ENCODE assay signal across 20 cellular contexts in genomic region chr2:100895934-100896685, GRCh38.
DNase-seq lines count a peak whose midpoint lies in the region; ATAC-seq, FAIRE-seq and TF ChIP-seq lines count a peak whose summit lies in the region.
"Had no signal": no experiment of that assay in that cellular context is flagged by ENCODE, and none has a peak within 500 bp of the region (broad histone marks: within the 10 kb centered on the region; RNA-seq: fewer than 3 reads in every experiment).

No MANE protein-coding gene starts in this region.

- H3K4me3 ChIP-seq in HepG2 (replicated peaks in 1 of 3; ENCODE audit: insufficient read depth in 1 of 3, low read depth in 2 of 3, low read length in 3 of 3) (no peak overlapping the region), right lobe of liver (no peak overlapping the region), endodermal cell (ENCODE audit: low read length) (no peak overlapping the region), tibial artery (no peak overlapping the region), testis (no peak overlapping the region)
- H3K4me3 ChIP-seq: esophagus muscularis mucosa, GM23248 had no signal

- no peak for TF ChIP-seq POLR2A in HepG2 (IDR thresholded peaks at IDR 0.05; ENCODE audit: insufficient read depth in 1 of 2, low read depth in 2 of 2, low read length in 2 of 2)
- TF ChIP-seq POLR2A in right lobe of liver (IDR thresholded peaks at IDR 0.05): no peak
- no peak for TF ChIP-seq POLR2A in testis (IDR thresholded peaks at IDR 0.05)

- H4K20me1 ChIP-seq in HepG2 (ENCODE audit: insufficient read depth, low read length): peaks cover 7% of the 10 kb centered on the region; the same call in 1 of the 2 replicates

- no peak for FAIRE-seq in HepG2 (lab: Jason Lieb, UNC)
- FAIRE-seq: small intestine had no signal

- H3K4me3 Mint-ChIP-seq in endodermal cell: no peak overlapping the region
- H3K4me3 Mint-ChIP-seq: activated CD8-positive, alpha-beta memory T cell treated with anti-CD3 and anti-CD28 coated beads, Interleukin-2, amount 10 ng/mL, durations not matched to agents 7 days and 5 days; activated T-helper 17 cell treated with anti-CD3 and anti-CD28 coated beads, Interleukin-2, amount 50 U/mL, for 72 hours; CD14-positive monocyte; natural killer cell had no signal

- H3K27ac ChIP-seq in HepG2 (ENCODE audit: extremely low read length, insufficient read depth, low read length) (peak overlapping the region; percentile 47), right lobe of liver (no peak overlapping the region), endodermal cell (ENCODE audit: low read depth, low read length) (no peak overlapping the region), tibial artery (no peak overlapping the region), testis (no peak overlapping the region)
- H3K27ac ChIP-seq: esophagus muscularis mucosa, GM23248 had no signal

- ATAC-seq in HepG2 (peak; percentile 24), right lobe of liver (no peak)
- ATAC-seq: activated CD8-positive, alpha-beta memory T cell treated with anti-CD3 and anti-CD28 coated beads, Interleukin-2, amount 10 ng/mL, durations not matched to agents 7 days and 5 days; activated T-helper 17 cell treated with anti-CD3 and anti-CD28 coated beads, Interleukin-2, amount 50 U/mL, for 72 hours; natural killer cell had no signal

- H3K27ac Mint-ChIP-seq in endodermal cell: no peak overlapping the region
- H3K27ac Mint-ChIP-seq: activated CD8-positive, alpha-beta memory T cell treated with anti-CD3 and anti-CD28 coated beads, Interleukin-2, amount 10 ng/mL, durations not matched to agents 7 days and 5 days; activated T-helper 17 cell treated with anti-CD3 and anti-CD28 coated beads, Interleukin-2, amount 50 U/mL, for 72 hours; CD14-positive monocyte; natural killer cell had no signal

- DNase-seq in HepG2 (ENCODE audit: low spot score): no peak
- no peak for DNase-seq in right lobe of liver
- peak; percentile 49 for DNase-seq in endodermal cell
- DNase-seq in medulla oblongata (ENCODE audit: extremely low spot score): peak; percentile 37
- DNase-seq in tibial artery: no peak
- no peak for DNase-seq in GM19238 (ENCODE audit: insufficient read length, low spot score)
- no peak for DNase-seq in iPS-NIHi11 (ENCODE audit: low spot score)
- DNase-seq in testis: no peak
- DNase-seq: activated CD8-positive, alpha-beta memory T cell treated with anti-CD3 and anti-CD28 coated beads, Interleukin-2, amount 10 ng/mL, durations not matched to agents 7 days and 5 days; GM23248; mammary epithelial cell; natural killer cell; NCI-H1930; NCI-H524 treated with DMSO at 0.1 percent for 48 hours; stimulated activated CD4-positive, alpha-beta T cell treated with anti-CD3 and anti-CD28 coated beads, Interleukin-4, amount 100 ng/mL, for 24 hours; T-helper 9 cell had no signal

- WGBS in HepG2 (ENCODE audit: low lambda C conversion rate): 67% methylated on average over 3 of the region's 3 CpGs
- WGBS in right lobe of liver (ENCODE audit: insufficient coverage, low coverage, low lambda C conversion rate, missing lambda C conversion rate): 67% methylated on average over 3 of the region's 3 CpGs
- 71 to 83% methylated on average over 2 to 3 of the region's 3 CpGs for WGBS in endodermal cell (ENCODE audit: insufficient coverage in 1 of 2, insufficient read length in 1 of 2), 2 experiments
- 77 to 78% methylated on average over 3 of the region's 3 CpGs for WGBS in testis, 2 donors

- no peak for TF ChIP-seq RAD21 in HepG2 (CRISPR knock-in tag; IDR thresholded peaks at IDR 0.05)

- H3K27me3 Mint-ChIP-seq in endodermal cell (ENCODE audit: insufficient read depth): no peaks in the 10 kb centered on the region
- H3K27me3 Mint-ChIP-seq: activated T-helper 17 cell treated with anti-CD3 and anti-CD28 coated beads, Interleukin-2, amount 50 U/mL, for 72 hours had no signal

- H3K4me1 Mint-ChIP-seq in endodermal cell: peaks cover 12% of the 10 kb centered on the region
- H3K4me1 Mint-ChIP-seq: activated CD8-positive, alpha-beta memory T cell treated with anti-CD3 and anti-CD28 coated beads, Interleukin-2, amount 10 ng/mL, durations not matched to agents 7 days and 5 days; activated T-helper 17 cell treated with anti-CD3 and anti-CD28 coated beads, Interleukin-2, amount 50 U/mL, for 72 hours; CD14-positive monocyte; natural killer cell had no signal

- H3K27me3 ChIP-seq in HepG2 (ENCODE audit: control insufficient read depth in 1 of 2, insufficient read depth in 2 of 2, low read length in 2 of 2): no peaks in the 10 kb centered on the region
- H3K27me3 ChIP-seq in right lobe of liver: no peaks in the 10 kb centered on the region
- no peaks in the 10 kb centered on the region for H3K27me3 ChIP-seq in endodermal cell (ENCODE audit: control insufficient read depth, insufficient read depth, low read length, poor library complexity, severe bottlenecking)
- H3K27me3 ChIP-seq in tibial artery: no peaks in the 10 kb centered on the region
- H3K27me3 ChIP-seq in testis: no peaks in the 10 kb centered on the region
- H3K27me3 ChIP-seq: esophagus muscularis mucosa had no signal

- H3K4me2 ChIP-seq in HepG2 (ENCODE audit: low read depth, low read length): 0 out of 2 replicates have a peak overlapping the region, but pooled peaks have one; percentile 11

- H3K4me1 ChIP-seq in HepG2 (ENCODE audit: insufficient read depth, low read length) (peaks cover 62% of the 10 kb centered on the region), right lobe of liver (peaks cover 0 to 23% (median 0%) of the 10 kb centered on the region in 4 donors), endodermal cell (ENCODE audit: control insufficient read depth, insufficient read depth, low read length) (no peaks in the 10 kb centered on the region), tibial artery (peaks cover 0 to 14% (median 12%) of the 10 kb centered on the region in 4 donors), testis (peaks cover 13% of the 10 kb centered on the region)

- BruUV-seq in HepG2 (replicated peaks; lab: Mats Ljungman, UMichigan): no TSS peak

- H3K9ac ChIP-seq in HepG2 (ENCODE audit: insufficient read depth, low read depth, low read length) (no peak overlapping the region), endodermal cell (ENCODE audit: extremely low read depth, low read length, poor library complexity, severe bottlenecking) (no peak overlapping the region)
- H3K9ac ChIP-seq: GM23248 had no signal

- H3K9me3 Mint-ChIP-seq in endodermal cell: no peaks in the 10 kb centered on the region
- H3K9me3 Mint-ChIP-seq: activated T-helper 17 cell treated with anti-CD3 and anti-CD28 coated beads, Interleukin-2, amount 50 U/mL, for 72 hours; natural killer cell had no signal

- CTCF ChIA-PET in HepG2 (lab: Yijun Ruan, JAX; ENCODE audit: low intra/inter-chr PET ratio, low total read pairs): no interaction called here

- TF ChIP-seq CTCF in HepG2 (CRISPR knock-in tag; IDR thresholded peaks at IDR 0.05) (no peak), right lobe of liver (IDR thresholded peaks at IDR 0.05) (no peak), endodermal cell (conservative IDR thresholded peaks at IDR 0.05) (no peak), tibial artery (IDR thresholded peaks at IDR 0.05) (no peak), testis (IDR thresholded peaks at IDR 0.05) (no peak)

- H2AFZ ChIP-seq in HepG2 (ENCODE audit: low read length): no peak overlapping the region
- H2AFZ ChIP-seq: GM23248 had no signal

- TF ChIP-seq EP300 in HepG2 (IDR thresholded peaks at IDR 0.05; ENCODE audit: low read depth in 2 of 2, low read length in 2 of 2) (no peak), HepG2 (CRISPR knock-in tag; IDR thresholded peaks at IDR 0.05; ENCODE audit: borderline replicate concordance) (no peak)

- H3K79me2 ChIP-seq in HepG2 (ENCODE audit: insufficient read depth, low read length): peaks cover 24% of the 10 kb centered on the region

- H3K9me3 ChIP-seq in HepG2 (ENCODE audit: low read length) (no peaks in the 10 kb centered on the region), right lobe of liver (no peaks in the 10 kb centered on the region), endodermal cell (ENCODE audit: control insufficient read depth, low read length) (no peaks in the 10 kb centered on the region), tibial artery (peaks cover 0 to 5% (median 0%) of the 10 kb centered on the region in 3 donors), testis (no peaks in the 10 kb centered on the region)
- H3K9me3 ChIP-seq: esophagus muscularis mucosa had no signal

- H3K36me3 ChIP-seq in HepG2 (replicated peaks in 1 of 2; ENCODE audit: control insufficient read depth in 1 of 2, insufficient read depth in 2 of 2, low read length in 2 of 2) (peaks cover 1 to 17% of the 10 kb centered on the region in 2 experiments; a peak in 3 of 5 replicates), right lobe of liver (no peaks in the 10 kb centered on the region), endodermal cell (ENCODE audit: control insufficient read depth, insufficient read depth, low read length) (no peaks in the 10 kb centered on the region), tibial artery (no peaks in the 10 kb centered on the region), testis (ENCODE audit: low read depth, missing control alignments) (no peaks in the 10 kb centered on the region)
- H3K36me3 ChIP-seq: esophagus muscularis mucosa had no signal

- no peaks in the 10 kb centered on the region for H3K36me3 Mint-ChIP-seq in endodermal cell (ENCODE audit: low read depth)
- H3K36me3 Mint-ChIP-seq: activated CD8-positive, alpha-beta memory T cell treated with anti-CD3 and anti-CD28 coated beads, Interleukin-2, amount 10 ng/mL, durations not matched to agents 7 days and 5 days; CD14-positive monocyte; natural killer cell had no signal

- in situ Hi-C loops in HepG2 (cut with HindIII; ENCODE audit: extremely low pct_ligation_motif_present, low pct_unique_long_range_greater_than_20kb): no loop called here

- intact Hi-C loops in HepG2 (cut with micrococcal nuclease; ENCODE audit: unreplicated experiment): loop anchor here (10.0 kb wide), 1 partner anchor 89 kb away; no protein-coding TSS in a partner anchor
- intact Hi-C loops in right lobe of liver (cut with DNase I): no loop called here
- intact Hi-C loops in tibial artery (cut with DNase I; ENCODE audit: low total_unique reads): no loop called here
- intact Hi-C loops in testis (cut with DNase I; ENCODE audit: low total_unique reads): no loop called here

- POLR2A ChIA-PET in HepG2 (lab: Yijun Ruan, JAX): interaction anchor here (1.0 to 1.6 kb wide), 3 partner anchors 13 to 106 kb away, joined by 3 to 5 read pairs (median 4); partner anchors contain the start of gene RPL31

TF ChIP-seq in HepG2, 621 proteins besides CTCF, POLR2A, EP300 and RAD21:
- no peak for TF ChIP-seq BRD4 (CRISPR knock-in tag; IDR thresholded peaks at IDR 0.05)
- TF ChIP-seq ZBTB7B (CRISPR knock-in tag; IDR thresholded peaks at IDR 0.05): 0 out of 2 replicates have a peak, but pooled peaks have one; percentile 40
- TF ChIP-seq CEBPB (IDR thresholded peaks at IDR 0.05; ENCODE audit: borderline replicate concordance, low read depth, low read length): 0 out of 2 replicates have a peak, but pooled peaks have one; percentile 27
- TF ChIP-seq TEAD3 (CRISPR knock-in tag; optimal IDR thresholded peaks at IDR 0.05; ENCODE audit: borderline replicate concordance): peak; percentile 28
- TF ChIP-seq ETV5 (CRISPR knock-in tag; IDR thresholded peaks at IDR 0.05; ENCODE audit: borderline replicate concordance): peak; percentile 8; the same call in 1 of the 2 replicates
- 0 out of 2 replicates have a peak, but pooled peaks have one; percentile 27 for TF ChIP-seq CEBPG (CRISPR knock-in tag; IDR thresholded peaks at IDR 0.05)

Comparison
In these comparisons a context has a peak if more than half of its experiments do, and no peak if none do; other contexts are left out.
1. DNase-seq: peak in endodermal cell (single experiment) and medulla oblongata (single experiment); none in HepG2 (single experiment), right lobe of liver (0 of 3), tibial artery (0 of 2), GM19238 (single experiment), iPS-NIHi11 (single experiment) and testis (single experiment).